Comparison of ENCODE assay signal across 21 cellular contexts in genomic region chr15:48469681-48470080, GRCh38.
"Had no signal": no experiment of that assay in that cellular context is flagged by ENCODE, and none has a peak within 500 bp of the region (broad histone marks: within the 10 kb centered on the region; RNA-seq: fewer than 3 reads in every experiment).

No MANE protein-coding gene starts in this region.

- H3K4me1 ChIP-seq: adrenal gland, upper lobe of left lung had no signal

- H3K27me3 Mint-ChIP-seq: brain; central memory CD8-positive, alpha-beta T cell had no signal

- H3K9me3 ChIP-seq: adrenal gland, lower lobe of right lung, upper lobe of left lung had no signal

- H3K27ac Mint-ChIP-seq: brain, immature natural killer cell, mesothelial cell of epicardium had no signal

- H3K4me3 Mint-ChIP-seq: brain; central memory CD8-positive, alpha-beta T cell; immature natural killer cell; mesothelial cell of epicardium had no signal

- ATAC-seq: left colon, lower lobe of right lung, SK-N-SH treated with all-trans-retinoic acid at 6 μM for 48 hours had no signal

- H3K4me3 ChIP-seq: adrenal gland, lower lobe of right lung, skin epidermis, upper lobe of left lung had no signal

- DNase-seq: activated CD4-positive, alpha-beta T cell treated with anti-CD3 and anti-CD28 coated beads for 1 hour; activated CD4-positive, alpha-beta T cell treated with anti-CD3 and anti-CD28 coated beads, Interleukin-2, amount 50 U/mL, for 48 hours; activated effector memory CD4-positive, alpha-beta T cell treated with Interleukin-2 at 50 U/mL for 16 hours; activated naive CD4-positive, alpha-beta T cell treated with anti-CD3 and anti-CD28 coated beads, Interleukin-2, amount 50 U/mL, for 16 hours; adrenal gland; effector CD8-positive, alpha-beta T cell; head of caudate nucleus; immature natural killer cell; left colon; lower lobe of right lung; retina; stimulated activated CD4-positive, alpha-beta T cell treated with anti-CD3 and anti-CD28 coated beads, Interleukin-4, amount 100 ng/mL, for 24 hours; stimulated activated naive CD4-positive, alpha-beta T cell; substantia nigra; T-helper 1 cell; upper lobe of left lung had no signal

- H3K9me3 Mint-ChIP-seq: brain; central memory CD8-positive, alpha-beta T cell; immature natural killer cell; mesothelial cell of epicardium had no signal

- H3K36me3 Mint-ChIP-seq: immature natural killer cell had no signal

- H3K4me1 Mint-ChIP-seq: brain; central memory CD8-positive, alpha-beta T cell; mesothelial cell of epicardium had no signal

- H3K27me3 ChIP-seq: adrenal gland, upper lobe of left lung had no signal
